ENCODE assay signal across 13 cellular contexts in genomic region chr16:2159052-2159838, GRCh38. TPM values are rescaled to one million over a fixed set of nuclear protein-coding genes. Genes with fewer than 3 reads are reported as not detected.
DNase-seq lines count a peak whose midpoint lies in the region; ATAC-seq lines count a peak whose summit lies in the region.
"Had no signal": no experiment of that assay in that cellular context is flagged by ENCODE, and none has a peak within 500 bp of the region (broad histone marks: within the 10 kb centered on the region; RNA-seq: fewer than 3 reads in every experiment).

No MANE protein-coding gene starts in this region.

- ATAC-seq in Right ventricle myocardium superior (ENCODE audit: poor library complexity): no peak
- peak; percentile 31 for ATAC-seq in aorta (ENCODE audit: low FRiP score)
- ATAC-seq: activated naive CD8-positive, alpha-beta T cell treated with anti-CD3 and anti-CD28 coated beads, Interleukin-2, amount 50 U/mL, for 24 hours had no signal

- H3K27ac ChIP-seq in duodenal mucosa (ENCODE audit: low read depth, low read length) (peak overlapping the region; percentile 62), muscle layer of duodenum (ENCODE audit: low read length) (peak overlapping the region; percentile 67), aorta (ENCODE audit: low read depth in 1 of 2, low read length in 2 of 2) (no peak overlapping the region)
- H3K27ac ChIP-seq: PC-9 had no signal

- H3K36me3 Mint-ChIP-seq in activated naive CD4-positive, alpha-beta T cell treated with anti-CD3 and anti-CD28 coated beads for 36 hours (ENCODE audit: low read depth): peaks cover 12% of the 10 kb centered on the region

- DNase-seq in Right ventricle myocardium superior: peak; percentile 75
- DNase-seq in cardiac septum (ENCODE audit: low spot score): no peak
- peak; percentile 70 to 83 for DNase-seq in aorta
- DNase-seq in activated naive CD4-positive, alpha-beta T cell treated with anti-CD3 and anti-CD28 coated beads for 36 hours: no peak
- no peak for DNase-seq in DMS 273 treated with DMSO at 0.1 percent for 48 hours (lab: John Stamatoyannopoulos, UW)
- DNase-seq in glomerular visceral epithelial cell (ENCODE audit: extremely low spot score): no peak
- DNase-seq: activated naive CD8-positive, alpha-beta T cell treated with anti-CD3 and anti-CD28 coated beads, Interleukin-2, amount 50 U/mL, for 24 hours; GOT3; stimulated activated CD4-positive, alpha-beta T cell treated with anti-CD3 and anti-CD28 coated beads, Interleukin-15, amount 100 ng/mL, for 24 hours had no signal

- WGBS in aorta, 2 donors: 38 to 41% methylated on average over 25 to 28 of the region's 28 CpGs

- H3K27me3 ChIP-seq in duodenal mucosa (ENCODE audit: control insufficient read depth in 1 of 2, insufficient read depth in 2 of 2, low read length in 2 of 2) (no peaks in the 10 kb centered on the region), muscle layer of duodenum (ENCODE audit: low read depth, low read length) (no peaks in the 10 kb centered on the region), aorta (ENCODE audit: control insufficient read depth in 1 of 2, insufficient read depth in 2 of 2, low read length in 1 of 2) (no peaks in the 10 kb centered on the region)

- H3K4me3 ChIP-seq in duodenal mucosa (ENCODE audit: low read depth in 1 of 2, low read length in 2 of 2) (no peak overlapping the region), muscle layer of duodenum (ENCODE audit: low read depth in 1 of 2, low read length in 2 of 2) (peak overlapping the region in 1 of 2 donors; percentile 77), aorta (ENCODE audit: low read length in 2 of 2) (no peak overlapping the region)
- H3K4me3 ChIP-seq: PC-9 had no signal

- H3K36me3 ChIP-seq in duodenal mucosa (ENCODE audit: control insufficient read depth in 1 of 2, insufficient read depth in 2 of 2, low read length in 2 of 2) (no peaks in the 10 kb centered on the region), muscle layer of duodenum (ENCODE audit: control insufficient read depth in 1 of 2, insufficient read depth in 2 of 2, low read length in 2 of 2) (no peaks in the 10 kb centered on the region), aorta (ENCODE audit: control insufficient read depth in 1 of 2, insufficient read depth in 2 of 2, low read length in 1 of 2) (no peaks in the 10 kb centered on the region)

- H3K4me1 ChIP-seq in duodenal mucosa (ENCODE audit: control insufficient read depth in 1 of 2, insufficient read depth in 2 of 2, low read length in 2 of 2) (peaks cover 71 to 81% of the 10 kb centered on the region in 2 donors), muscle layer of duodenum (ENCODE audit: control insufficient read depth in 1 of 2, insufficient read depth in 2 of 2, low read length in 2 of 2) (peaks cover 10 to 56% of the 10 kb centered on the region in 2 donors), aorta (ENCODE audit: control insufficient read depth in 1 of 2, insufficient read depth in 2 of 2, low read length in 2 of 2) (no peaks in the 10 kb centered on the region)

- no peak overlapping the region for H3K4me3 Mint-ChIP-seq in activated naive CD4-positive, alpha-beta T cell treated with anti-CD3 and anti-CD28 coated beads for 36 hours
- H3K4me3 Mint-ChIP-seq: activated naive CD8-positive, alpha-beta T cell treated with anti-CD3 and anti-CD28 coated beads, Interleukin-2, amount 50 U/mL, for 24 hours; CD14-positive monocyte had no signal

- H3K27ac Mint-ChIP-seq in activated naive CD4-positive, alpha-beta T cell treated with anti-CD3 and anti-CD28 coated beads for 36 hours: no peak overlapping the region
- H3K27ac Mint-ChIP-seq: activated naive CD8-positive, alpha-beta T cell treated with anti-CD3 and anti-CD28 coated beads, Interleukin-2, amount 50 U/mL, for 24 hours had no signal

- CTCF ChIA-PET in activated naive CD4-positive, alpha-beta T cell treated with anti-CD3 and anti-CD28 coated beads for 36 hours (lab: Charles Lee): no interaction called here

- H3K4me1 Mint-ChIP-seq in activated naive CD4-positive, alpha-beta T cell treated with anti-CD3 and anti-CD28 coated beads for 36 hours (ENCODE audit: low read depth): peaks cover 28% of the 10 kb centered on the region

- H3K9me3 Mint-ChIP-seq in activated naive CD4-positive, alpha-beta T cell treated with anti-CD3 and anti-CD28 coated beads for 36 hours: no peaks in the 10 kb centered on the region
- H3K9me3 Mint-ChIP-seq: activated naive CD8-positive, alpha-beta T cell treated with anti-CD3 and anti-CD28 coated beads, Interleukin-2, amount 50 U/mL, for 24 hours had no signal

- no peaks in the 10 kb centered on the region for H3K9me3 ChIP-seq in duodenal mucosa (ENCODE audit: control insufficient read depth in 1 of 2, low read length in 2 of 2)
- H3K9me3 ChIP-seq in muscle layer of duodenum (ENCODE audit: control insufficient read depth in 1 of 2, low read length in 2 of 2): no peaks in the 10 kb centered on the region
- H3K9me3 ChIP-seq in aorta (ENCODE audit: control insufficient read depth, low read length): no peaks in the 10 kb centered on the region

- intact Hi-C loops in Right ventricle myocardium superior (cut with DNase I) (no loop called here), cardiac septum (cut with DNase I) (loop anchor here (5.0 kb wide), 2 partner anchors 48 to 93 kb away; partner anchors contain the start of genes ECI1 and MLST8), aorta (cut with DNase I) (loop anchor here in 1 of 2 donors (10.0 kb wide), 1 partner anchor 96 kb away; the partner anchor contains the start of gene ECI1)
- intact Hi-C loops in activated naive CD4-positive, alpha-beta T cell treated with anti-CD3 and anti-CD28 coated beads for 36 hours (cut with micrococcal nuclease): loop anchor here (5.0 to 10.0 kb wide), 3 partner anchors 304 to 847 kb away; no protein-coding TSS in a partner anchor

- H3K9ac ChIP-seq in duodenal mucosa (ENCODE audit: low read depth in 1 of 2, low read length in 2 of 2): peak overlapping the region in 1 of 2 donors; percentile 51

- H3K27me3 Mint-ChIP-seq in activated naive CD4-positive, alpha-beta T cell treated with anti-CD3 and anti-CD28 coated beads for 36 hours (ENCODE audit: low read depth): no peaks in the 10 kb centered on the region

RNA-seq across cellular contexts. Expression of gene TRAF7, which starts 3.7 kb away (rescaled TPM):
- total RNA-seq in Right ventricle myocardium superior: 23.4 TPM
- total RNA-seq in cardiac septum: 35.7 TPM
- 10 to 100 TPM; 47.7 to 54.4 TPM for total RNA-seq in aorta
- polyA plus RNA-seq in aorta: 10 to 100 TPM; 24.4 to 38.0 TPM
- 100 to 1,000 TPM; 102 to 104 TPM for total RNA-seq in activated naive CD4-positive, alpha-beta T cell treated with anti-CD3 and anti-CD28 coated beads for 36 hours

RNA-seq across cellular contexts. Expression of gene RAB26, which starts 10.8 kb away (rescaled TPM):
- total RNA-seq in Right ventricle myocardium superior (0.43 TPM), cardiac septum (2.2 TPM), aorta (under 1 TPM in 1 of 2 donors, not detected in 1; 0.51 TPM)
- 1 to 10 TPM; 2.5 to 4.8 TPM for polyA plus RNA-seq in aorta
- not detected for total RNA-seq in activated naive CD4-positive, alpha-beta T cell treated with anti-CD3 and anti-CD28 coated beads for 36 hours
- polyA plus RNA-seq: CD14-positive monocyte had no signal

RNA-seq across cellular contexts. Expression of gene PKD1, which starts 23.5 kb away (rescaled TPM):
- total RNA-seq in Right ventricle myocardium superior (82.8 TPM), cardiac septum (178 TPM), aorta (100 to 1,000 TPM; 325 to 337 TPM)
- polyA plus RNA-seq in aorta: 100 to 1,000 TPM in 1 of 2 donors, 10 to 100 TPM in 1; 42.8 to 270 TPM
- total RNA-seq in activated naive CD4-positive, alpha-beta T cell treated with anti-CD3 and anti-CD28 coated beads for 36 hours: 10 to 100 TPM; 63.3 to 68.9 TPM

RNA-seq across cellular contexts. Expression of gene CASKIN1, which starts 37.2 kb away (rescaled TPM):
- total RNA-seq in Right ventricle myocardium superior (5.3 TPM), cardiac septum (1.2 TPM), aorta (under 1 TPM in 1 of 2 donors, not detected in 1; 0.15 TPM)
- polyA plus RNA-seq in aorta: under 1 TPM; 0.13 to 0.28 TPM
- under 1 TPM; 0.15 to 0.17 TPM for total RNA-seq in activated naive CD4-positive, alpha-beta T cell treated with anti-CD3 and anti-CD28 coated beads for 36 hours
- polyA plus RNA-seq: CD14-positive monocyte had no signal

RNA-seq across cellular contexts. Expression of gene MLST8, which starts 46.0 kb away (rescaled TPM):
- total RNA-seq in Right ventricle myocardium superior: 23.2 TPM
- total RNA-seq in cardiac septum: 26.3 TPM
- 10 to 100 TPM; 14.1 to 19.9 TPM for total RNA-seq in aorta
- polyA plus RNA-seq in aorta: 10 to 100 TPM; 23.7 to 50.7 TPM
- total RNA-seq in activated naive CD4-positive, alpha-beta T cell treated with anti-CD3 and anti-CD28 coated beads for 36 hours: 10 to 100 TPM; 70.0 to 70.1 TPM

Comparison
In these comparisons a context has a peak if more than half of its experiments do, and no peak if none do; other contexts are left out.
1. DNase-seq: peak in Right ventricle myocardium superior (single experiment) and aorta (2 of 2); none in cardiac septum (single experiment), activated naive CD4-positive, alpha-beta T cell treated with anti-CD3 and anti-CD28 coated beads for 36 hours (single experiment), DMS 273 treated with DMSO at 0.1 percent for 48 hours (single experiment) and glomerular visceral epithelial cell (single experiment).
2. H3K27ac ChIP-seq: peak in duodenal mucosa (single experiment) and muscle layer of duodenum (single experiment); none in aorta (0 of 2).